Comparison of ENCODE assay signal across 19 cellular contexts in genomic region chr6:137099689-137100398, GRCh38. TPM values are rescaled to one million over a fixed set of nuclear protein-coding genes. Genes with fewer than 3 reads are reported as not detected.
DNase-seq lines count a peak whose midpoint lies in the region; ATAC-seq and TF ChIP-seq lines count a peak whose summit lies in the region.
"Had no signal": no experiment of that assay in that cellular context is flagged by ENCODE, and none has a peak within 500 bp of the region (broad histone marks: within the 10 kb centered on the region; RNA-seq: fewer than 3 reads in every experiment).

No MANE protein-coding gene starts in this region.

- H3K4me3 Mint-ChIP-seq in T-helper 17 cell, result no peak overlapping the region
- peak overlapping the region in 7 of 8 donors; percentile 47 to 88 (median 56) for H3K4me3 Mint-ChIP-seq in naive B cell
- H3K4me3 Mint-ChIP-seq: activated CD8-positive, alpha-beta T cell treated with anti-CD3 and anti-CD28 coated beads, Interleukin-2, amount 10 ng/mL, durations not matched to agents 7 days and 5 days; nephron had no signal

- H3K27me3 Mint-ChIP-seq in T-helper 17 cell (no peaks in the 10 kb centered on the region), naive B cell (no peaks in the 10 kb centered on the region)

- H3K36me3 Mint-ChIP-seq in T-helper 17 cell (ENCODE audit: low read depth) (no peaks in the 10 kb centered on the region), naive B cell (no peaks in the 10 kb centered on the region)

- DNase-seq in GM12865 (ENCODE audit: low read depth), result peak; percentile 41
- DNase-seq in T-helper 17 cell, result no peak
- peak; percentile 72 for DNase-seq in naive B cell
- DNase-seq in esophagus squamous epithelium (lab: John Stamatoyannopoulos, UW), result no peak
- no peak for DNase-seq in stimulated activated CD8-positive, alpha-beta memory T cell treated with anti-CD3 and anti-CD28 coated beads, Interleukin-4, amount 100 ng/mL, for 48 hours
- DNase-seq: activated CD8-positive, alpha-beta T cell treated with anti-CD3 and anti-CD28 coated beads, Interleukin-2, amount 10 ng/mL, durations not matched to agents 7 days and 5 days; cerebellar nuclear complex; gastrocnemius medialis; Kasumi-1; NCI-H1436 treated with DMSO at 0.1 percent for 48 hours; PC-9; SK-N-SH; stimulated activated CD4-positive, alpha-beta T cell treated with anti-CD3 and anti-CD28 coated beads, Interleukin-15, amount 100 ng/mL, for 24 hours had no signal

- H3K9me3 Mint-ChIP-seq in naive B cell, result peaks cover 0 to 4% (median 0%) of the 10 kb centered on the region in 7 donors
- H3K9me3 Mint-ChIP-seq: nephron had no signal

- peak overlapping the region; percentile 72 for H3K27ac Mint-ChIP-seq in T-helper 17 cell
- peak overlapping the region; percentile 84 to 97 (median 97) for H3K27ac Mint-ChIP-seq in naive B cell
- H3K27ac Mint-ChIP-seq: activated CD8-positive, alpha-beta T cell treated with anti-CD3 and anti-CD28 coated beads, Interleukin-2, amount 10 ng/mL, durations not matched to agents 7 days and 5 days; activated T-helper 2 cell treated with anti-CD3 and anti-CD28 coated beads, Interferon-gamma antibody, Interleukin-2, Interleukin-4, amounts not matched to agents 10 μg/mL and 5 μg/mL and 100 μg/mL, durations not matched to agents 14 hours and 24 hours and 36 hours had no signal

- H3K4me1 Mint-ChIP-seq in T-helper 17 cell (peaks cover 26% of the 10 kb centered on the region), naive B cell (peaks cover 57 to 96% (median 80%) of the 10 kb centered on the region in 3 donors)

- intact Hi-C loops in esophagus squamous epithelium (cut with DNase I), result loop anchor here (10.0 kb wide), 1 partner anchor 215 kb away; no protein-coding TSS in a partner anchor

- H3K4me3 ChIP-seq in GM12865 (ENCODE audit: low read depth, low read length) (no peak overlapping the region), esophagus squamous epithelium (no peak overlapping the region)
- H3K4me3 ChIP-seq: gastrocnemius medialis, lung, PC-9 had no signal

- no peaks in the 10 kb centered on the region for H3K9me3 ChIP-seq in T-helper 17 cell (ENCODE audit: control insufficient read depth, low read length, poor library complexity, severe bottlenecking)
- H3K9me3 ChIP-seq in esophagus squamous epithelium, result no peaks in the 10 kb centered on the region
- H3K9me3 ChIP-seq: gastrocnemius medialis, SK-N-SH had no signal

- no peak for TF ChIP-seq CTCF in GM12865 (IDR thresholded peaks at IDR 0.05; ENCODE audit: insufficient read depth, low read depth, low read length, missing control alignments)
- TF ChIP-seq CTCF in esophagus squamous epithelium (IDR thresholded peaks at IDR 0.05), result no peak

- H3K27ac ChIP-seq in esophagus squamous epithelium, result peak overlapping the region in 1 of 4 donors; percentile 6
- H3K27ac ChIP-seq: gastrocnemius medialis, PC-9 had no signal

- ATAC-seq in HG02678 (IDR thresholded peaks at IDR 0.05; ENCODE audit: unreplicated experiment), result peak; percentile 16
- ATAC-seq in T-helper 17 cell, result peak; percentile 24
- peak; percentile 43 to 47 for ATAC-seq in naive B cell (ENCODE audit: low read depth in 2 of 2)
- ATAC-seq in GM21381 (IDR thresholded peaks at IDR 0.05; ENCODE audit: unreplicated experiment), result no peak
- no peak for ATAC-seq in HG03135 (IDR thresholded peaks at IDR 0.05; ENCODE audit: unreplicated experiment)
- ATAC-seq: activated CD8-positive, alpha-beta T cell treated with anti-CD3 and anti-CD28 coated beads, Interleukin-2, amount 10 ng/mL, durations not matched to agents 7 days and 5 days; gastrocnemius medialis had no signal

- no peaks in the 10 kb centered on the region for H3K36me3 ChIP-seq in esophagus squamous epithelium
- H3K36me3 ChIP-seq: gastrocnemius medialis had no signal

- 57 to 67% methylated on average over 7 to 8 of the region's 8 CpGs for WGBS in esophagus squamous epithelium, 2 donors

- TF ChIP-seq POLR2A in esophagus squamous epithelium (IDR thresholded peaks at IDR 0.05), result no peak

- H3K27me3 ChIP-seq in esophagus squamous epithelium, result no peaks in the 10 kb centered on the region
- H3K27me3 ChIP-seq: gastrocnemius medialis had no signal

- H3K4me1 ChIP-seq in esophagus squamous epithelium, result peaks cover 0 to 11% (median 0%) of the 10 kb centered on the region in 3 donors
- H3K4me1 ChIP-seq: gastrocnemius medialis had no signal

RNA-seq across cellular contexts. Expression of gene IL20RA, which starts 55.1 kb away (rescaled TPM):
- total RNA-seq in T-helper 17 cell (not detected), esophagus squamous epithelium (10 to 100 TPM; 11.1 to 20.7 (median 13.1) TPM)
- not detected for polyA plus RNA-seq in naive B cell (ENCODE audit: low read depth in 6 of 6)
- total RNA-seq: activated CD8-positive, alpha-beta T cell treated with anti-CD3 and anti-CD28 coated beads, Interleukin-2, amount 10 ng/mL, durations not matched to agents 7 days and 5 days; activated T-helper 2 cell treated with anti-CD3 and anti-CD28 coated beads, Interferon-gamma antibody, Interleukin-2, Interleukin-4, amounts not matched to agents 10 μg/mL and 5 μg/mL and 100 μg/mL, durations not matched to agents 14 hours and 24 hours and 36 hours had no signal

Comparison
In these comparisons a context has a peak if more than half of its experiments do, and no peak if none do; other contexts are left out.
1. DNase-seq: peak in GM12865 (single experiment) and naive B cell (single experiment); none in T-helper 17 cell (0 of 3), esophagus squamous epithelium (single experiment) and stimulated activated CD8-positive, alpha-beta memory T cell treated with anti-CD3 and anti-CD28 coated beads, Interleukin-4, amount 100 ng/mL, for 48 hours (single experiment).
2. ATAC-seq: peak in HG02678 (single experiment), T-helper 17 cell (single experiment) and naive B cell (2 of 2); none in GM21381 (single experiment) and HG03135 (single experiment).
3. RNA of gene IL20RA, which starts 55.1 kb away (total RNA-seq): 11.1 to 20.7 TPM in esophagus squamous epithelium; not detected in T-helper 17 cell; every median in the first group is over 10 times any median in the second.